8 cellular contexts compared by ENCODE assay signal in genomic region chr7:111730476-111731300, GRCh38.
A peak's percentile ranks its signal among the peaks of the same experiment; 100 is the strongest.
DNase-seq lines count a peak whose midpoint lies in the region; FAIRE-seq and TF ChIP-seq lines count a peak whose summit lies in the region.

No MANE protein-coding gene starts in this region.

- H3K27me3 Mint-ChIP-seq in activated T-helper 1 cell treated with anti-CD3 and anti-CD28 coated beads, Interleukin-12 subunit alpha, Interleukin-12 subunit beta, Interleukin-2, Interleukin-4 antibody, amounts not matched to agents 30 ng/mL and 10 ng/mL and 1 ng/mL, durations not matched to agents 14 hours and 24 hours and 36 hours (ENCODE audit: insufficient read depth) = no peaks in the 10 kb centered on the region

- TF ChIP-seq CTCF in GM20000 (IDR thresholded peaks at IDR 0.05; ENCODE audit: extremely low read depth, missing control alignments) (peak; percentile 35), RWPE1 (conservative IDR thresholded peaks at IDR 0.05; ENCODE audit: low read depth) (no peak)

- no peak overlapping the region for H3K27ac Mint-ChIP-seq in activated T-helper 1 cell treated with anti-CD3 and anti-CD28 coated beads, Interleukin-12 subunit alpha, Interleukin-12 subunit beta, Interleukin-2, Interleukin-4 antibody, amounts not matched to agents 30 ng/mL and 10 ng/mL and 1 ng/mL, durations not matched to agents 14 hours and 24 hours and 36 hours

- in situ Hi-C loops in KBM-7 (cut with MboI; ENCODE audit: low pct_unique_long_range_greater_than_20kb, low sequenced_read_pairs) = no loop called here

- H3K27ac ChIP-seq in RWPE1 = no peak overlapping the region

- DNase-seq in DMS 273 (lab: John Stamatoyannopoulos, UW; ENCODE audit: unreplicated experiment) (peak; percentile 76), GM20000 (ENCODE audit: low spot score) (peak; percentile 58), KBM-7 (peak; percentile 49), SKM-1 treated with dmso at 0.1 percent for 144 hours (lab: John Stamatoyannopoulos, UW; ENCODE audit: unreplicated experiment) (peak; percentile 40), DMS153 (lab: John Stamatoyannopoulos, UW) (no peak), RWPE1 (ENCODE audit: low spot score) (no peak)
- no peak for DNase-seq in activated T-helper 1 cell treated with anti-CD3 and anti-CD28 coated beads, Interleukin-12 subunit alpha, Interleukin-12 subunit beta, Interleukin-2, Interleukin-4 antibody, amounts not matched to agents 30 ng/mL and 10 ng/mL and 1 ng/mL, durations not matched to agents 14 hours and 24 hours and 36 hours (ENCODE audit: low spot score)

- H3K36me3 Mint-ChIP-seq in activated T-helper 1 cell treated with anti-CD3 and anti-CD28 coated beads, Interleukin-12 subunit alpha, Interleukin-12 subunit beta, Interleukin-2, Interleukin-4 antibody, amounts not matched to agents 30 ng/mL and 10 ng/mL and 1 ng/mL, durations not matched to agents 14 hours and 24 hours and 36 hours (ENCODE audit: low read depth) = no peaks in the 10 kb centered on the region

- POLR2A ChIA-PET in RWPE1 (lab: Yijun Ruan, JAX; ENCODE audit: low non-redundant PET) = no interaction called here

- intact Hi-C loops in activated T-helper 1 cell treated with anti-CD3 and anti-CD28 coated beads, Interleukin-12 subunit alpha, Interleukin-12 subunit beta, Interleukin-2, Interleukin-4 antibody, amounts not matched to agents 30 ng/mL and 10 ng/mL and 1 ng/mL, durations not matched to agents 14 hours and 24 hours and 36 hours (cut with micrococcal nuclease) = no loop called here

- H3K4me1 Mint-ChIP-seq in activated T-helper 1 cell treated with anti-CD3 and anti-CD28 coated beads, Interleukin-12 subunit alpha, Interleukin-12 subunit beta, Interleukin-2, Interleukin-4 antibody, amounts not matched to agents 30 ng/mL and 10 ng/mL and 1 ng/mL, durations not matched to agents 14 hours and 24 hours and 36 hours (ENCODE audit: low read depth) = no peaks in the 10 kb centered on the region

- CTCF ChIA-PET in RWPE1 (lab: Yijun Ruan, JAX) = interaction anchor here (0.6 to 1.0 kb wide), 4 partner anchors 11 to 644 kb away, joined by 3 read pairs; no protein-coding TSS in a partner anchor

- no peaks in the 10 kb centered on the region for H3K9me3 Mint-ChIP-seq in activated T-helper 1 cell treated with anti-CD3 and anti-CD28 coated beads, Interleukin-12 subunit alpha, Interleukin-12 subunit beta, Interleukin-2, Interleukin-4 antibody, amounts not matched to agents 30 ng/mL and 10 ng/mL and 1 ng/mL, durations not matched to agents 14 hours and 24 hours and 36 hours

- H3K4me3 Mint-ChIP-seq in activated T-helper 1 cell treated with anti-CD3 and anti-CD28 coated beads, Interleukin-12 subunit alpha, Interleukin-12 subunit beta, Interleukin-2, Interleukin-4 antibody, amounts not matched to agents 30 ng/mL and 10 ng/mL and 1 ng/mL, durations not matched to agents 14 hours and 24 hours and 36 hours = no peak overlapping the region

- peak; percentile 88 for FAIRE-seq in islet of Langerhans (lab: Jason Lieb, UNC)

Comparison
In these comparisons a context has a peak if more than half of its experiments do, and no peak if none do; other contexts are left out.
1. DNase-seq: peak in DMS 273 (single experiment), GM20000 (single experiment), KBM-7 (single experiment) and SKM-1 treated with dmso at 0.1 percent for 144 hours (single experiment); none in DMS153 (single experiment), activated T-helper 1 cell treated with anti-CD3 and anti-CD28 coated beads, Interleukin-12 subunit alpha, Interleukin-12 subunit beta, Interleukin-2, Interleukin-4 antibody, amounts not matched to agents 30 ng/mL and 10 ng/mL and 1 ng/mL, durations not matched to agents 14 hours and 24 hours and 36 hours (single experiment) and RWPE1 (single experiment).